Comparison of ENCODE assay signal across 19 cellular contexts in genomic region chr3:15342945-15343344, GRCh38. TPM values are rescaled to one million over a fixed set of nuclear protein-coding genes. Genes with fewer than 3 reads are reported as not detected.
DNase-seq lines count a peak whose midpoint lies in the region; ATAC-seq, FAIRE-seq and TF ChIP-seq lines count a peak whose summit lies in the region.
"Had no signal": no experiment of that assay in that cellular context is flagged by ENCODE, and none has a peak within 500 bp of the region (broad histone marks: within the 10 kb centered on the region; RNA-seq: fewer than 3 reads in every experiment).

No MANE protein-coding gene starts in this region.

- CTCF ChIA-PET in Caco-2 (lab: Charles Lee) = no interaction called here

- DNase-seq in NB4 (ENCODE audit: low read depth) (peak; percentile 60), SKM-1 treated with dmso at 0.1 percent for 144 hours (lab: John Stamatoyannopoulos, UW; ENCODE audit: unreplicated experiment) (peak; percentile 84), MG63 (no peak), Caco-2 (no peak), frontal cortex (ENCODE audit: low spot score in 2 of 2) (no peak)
- DNase-seq: CD8-positive, alpha-beta T cell; DND-41; GF-D8; GM23248; NCI-H1417 treated with DMSO at 0.1 percent for 48 hours; NCI-H2029; NCI-H226; NCI-H526; Peyer's patch; Right ventricle myocardium superior had no signal

- H3K4me1 ChIP-seq in DOHH2 (ENCODE audit: control insufficient read depth, low read length) (peaks cover 97% of the 10 kb centered on the region), Caco-2 (peaks cover 7% of the 10 kb centered on the region)

- no peaks in the 10 kb centered on the region for H3K9me3 Mint-ChIP-seq in stimulated activated memory B cell treated with anti-CD40 and anti-IgM and Interleukin-4, amounts not matched to agents 10 μg/mL and 1 μg/mL and 100 μg/mL, for 72 hours
- no peaks in the 10 kb centered on the region for H3K9me3 Mint-ChIP-seq in Caco-2 (ENCODE audit: unreplicated experiment)

- no peaks in the 10 kb centered on the region for H3K36me3 Mint-ChIP-seq in stimulated activated memory B cell treated with anti-CD40 and anti-IgM and Interleukin-4, amounts not matched to agents 10 μg/mL and 1 μg/mL and 100 μg/mL, for 72 hours
- no peaks in the 10 kb centered on the region for H3K36me3 Mint-ChIP-seq in Caco-2 (ENCODE audit: insufficient read depth, unreplicated experiment)
- H3K36me3 Mint-ChIP-seq: CD8-positive, alpha-beta T cell had no signal

- ATAC-seq in stimulated activated memory B cell treated with anti-CD40 and anti-IgM and Interleukin-4, amounts not matched to agents 10 μg/mL and 1 μg/mL and 100 μg/mL, for 72 hours = no peak
- ATAC-seq: CD8-positive, alpha-beta T cell had no signal

- H3K27me3 Mint-ChIP-seq in stimulated activated memory B cell treated with anti-CD40 and anti-IgM and Interleukin-4, amounts not matched to agents 10 μg/mL and 1 μg/mL and 100 μg/mL, for 72 hours = no peaks in the 10 kb centered on the region
- H3K27me3 Mint-ChIP-seq in Caco-2 (ENCODE audit: insufficient read depth, unreplicated experiment) = no peaks in the 10 kb centered on the region

- intact Hi-C loops in Caco-2 (cut with micrococcal nuclease; ENCODE audit: unreplicated experiment) = no loop called here

- H3K4me3 Mint-ChIP-seq in stimulated activated memory B cell treated with anti-CD40 and anti-IgM and Interleukin-4, amounts not matched to agents 10 μg/mL and 1 μg/mL and 100 μg/mL, for 72 hours = no peak overlapping the region
- H3K4me3 Mint-ChIP-seq in Caco-2 (ENCODE audit: unreplicated experiment) = no peak overlapping the region
- H3K4me3 Mint-ChIP-seq: CD8-positive, alpha-beta T cell had no signal

- H4K20me1 ChIP-seq in DOHH2 (ENCODE audit: control insufficient read depth, insufficient read depth, low read depth, low read length) = no peaks in the 10 kb centered on the region

- H3F3A ChIP-seq in DOHH2 (ENCODE audit: control insufficient read depth, insufficient read depth) = peaks cover 42% of the 10 kb centered on the region

- no peaks in the 10 kb centered on the region for H3K9me3 ChIP-seq in DOHH2 (ENCODE audit: control insufficient read depth, insufficient read depth, low read length)
- no peaks in the 10 kb centered on the region for H3K9me3 ChIP-seq in MG63
- H3K9me3 ChIP-seq in Caco-2 = no peaks in the 10 kb centered on the region
- H3K9me3 ChIP-seq: Peyer's patch had no signal

- TF ChIP-seq POLR2A in NB4 (IDR thresholded peaks at IDR 0.05; ENCODE audit: extremely low read depth, insufficient read length) = no peak

- H3K27ac Mint-ChIP-seq in stimulated activated memory B cell treated with anti-CD40 and anti-IgM and Interleukin-4, amounts not matched to agents 10 μg/mL and 1 μg/mL and 100 μg/mL, for 72 hours = peak overlapping the region; percentile 82
- H3K27ac Mint-ChIP-seq in Caco-2 (ENCODE audit: unreplicated experiment) = no peak overlapping the region
- H3K27ac Mint-ChIP-seq: CD8-positive, alpha-beta T cell had no signal

- H3K4me2 ChIP-seq in DOHH2 (ENCODE audit: low read length) = peak overlapping the region; percentile 90

- POLR2A ChIA-PET in Caco-2 (lab: Charles Lee) = no interaction called here

- H3K27ac ChIP-seq in DOHH2 (ENCODE audit: low read depth, low read length) = peak overlapping the region; percentile 99
- H3K27ac ChIP-seq: GM23248, Peyer's patch had no signal

- H3K36me3 ChIP-seq in DOHH2 (ENCODE audit: control insufficient read depth, low read length) = no peaks in the 10 kb centered on the region
- H3K36me3 ChIP-seq in MG63 = no peaks in the 10 kb centered on the region
- H3K36me3 ChIP-seq in Caco-2 (ENCODE audit: control insufficient read depth, insufficient read depth, low read length) = no peaks in the 10 kb centered on the region
- H3K36me3 ChIP-seq: Peyer's patch had no signal

- no peak for FAIRE-seq in frontal cortex (lab: Jason Lieb, UNC)
- FAIRE-seq: GM19239, HTR-8/SVneo had no signal

- H3K27me3 ChIP-seq in DOHH2 (ENCODE audit: control insufficient read depth, low read length) (no peaks in the 10 kb centered on the region), MG63 (no peaks in the 10 kb centered on the region), Caco-2 (replicated peaks; ENCODE audit: control insufficient read depth, insufficient read depth, low read length) (no peaks in the 10 kb centered on the region)
- H3K27me3 ChIP-seq: Peyer's patch had no signal

- peaks cover 12% of the 10 kb centered on the region for H3K79me2 ChIP-seq in DOHH2 (ENCODE audit: control insufficient read depth, low read length)

- BruUV-seq in Caco-2 (replicated peaks; lab: Mats Ljungman, UMichigan) = no TSS peak

- no peaks in the 10 kb centered on the region for H3K9me2 ChIP-seq in DOHH2 (replicated peaks; ENCODE audit: control insufficient read depth, low read length)

- TF ChIP-seq CTCF in DOHH2 (IDR thresholded peaks at IDR 0.05; ENCODE audit: low read depth, low read length, poor library complexity, severe bottlenecking) = no peak
- no peak for TF ChIP-seq CTCF in NB4 (IDR thresholded peaks at IDR 0.05; ENCODE audit: low read depth, low read length)
- no peak for TF ChIP-seq CTCF in Caco-2 (IDR thresholded peaks at IDR 0.05; ENCODE audit: insufficient read depth in 1 of 2, low read depth in 1 of 2, low read length in 1 of 2, severe bottlenecking in 1 of 2, unreplicated experiment in 1 of 2)

- H3K4me3 ChIP-seq in DOHH2 (ENCODE audit: low read length) = peak overlapping the region; percentile 50
- no peak overlapping the region for H3K4me3 ChIP-seq in NB4 (ENCODE audit: low read depth, low read length)
- no peak overlapping the region for H3K4me3 ChIP-seq in MG63
- no peak overlapping the region for H3K4me3 ChIP-seq in Caco-2 (ENCODE audit: low read depth, low read length)
- H3K4me3 ChIP-seq: GM23248, Peyer's patch had no signal

- peaks cover 81% of the 10 kb centered on the region for H3K4me1 Mint-ChIP-seq in stimulated activated memory B cell treated with anti-CD40 and anti-IgM and Interleukin-4, amounts not matched to agents 10 μg/mL and 1 μg/mL and 100 μg/mL, for 72 hours
- peaks cover 6% of the 10 kb centered on the region for H3K4me1 Mint-ChIP-seq in Caco-2 (ENCODE audit: low read depth, unreplicated experiment)

RNA-seq across cellular contexts. Expression of gene SH3BP5, which starts 10.6 kb away (rescaled TPM):
- total RNA-seq in MG63 (2014; rRNA removed; shearing (Covaris generic); ENCODE audit: low replicate concordance) = 2.8 and 3.1 TPM in 2 replicates
- total RNA-seq in Caco-2 (2022) (20.8 and 26.1 TPM in 2 replicates), frontal cortex (67.7 TPM)

Comparison
In these comparisons a context has a peak if more than half of its experiments do, and no peak if none do; other contexts are left out.
1. DNase-seq: peak in NB4 (single experiment) and SKM-1 treated with dmso at 0.1 percent for 144 hours (single experiment); none in MG63 (single experiment), Caco-2 (0 of 2) and frontal cortex (0 of 2).